In the genomic region with DNA sequence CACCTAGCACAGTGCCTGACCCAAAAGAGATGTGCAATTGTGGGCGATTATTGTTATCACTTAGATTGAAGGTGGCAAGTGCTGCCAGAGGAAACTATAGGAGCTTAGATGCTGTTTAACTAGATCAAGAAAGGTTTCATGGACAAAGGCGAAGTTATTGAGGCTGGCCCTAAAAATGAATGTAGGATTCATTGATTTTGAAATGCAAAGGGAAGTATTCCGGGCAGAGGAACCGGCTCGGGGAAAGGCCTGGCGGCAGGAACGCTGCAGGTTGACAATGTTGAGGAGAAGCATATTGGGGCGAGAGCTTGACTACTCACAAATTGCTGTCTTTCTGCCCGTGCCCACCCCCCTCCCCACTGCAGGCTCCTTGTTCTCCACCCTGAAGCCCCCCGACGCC, we compare ENCODE assay signal across 1 cellular context.
TF ChIP-seq lines count a peak whose summit lies in the region.

No MANE protein-coding gene starts in this region.

TF ChIP-seq in endothelial cell of umbilical vein, 7 proteins besides CTCF, POLR2A, EP300 and RAD21:
- TF ChIP-seq, protein P1, sequence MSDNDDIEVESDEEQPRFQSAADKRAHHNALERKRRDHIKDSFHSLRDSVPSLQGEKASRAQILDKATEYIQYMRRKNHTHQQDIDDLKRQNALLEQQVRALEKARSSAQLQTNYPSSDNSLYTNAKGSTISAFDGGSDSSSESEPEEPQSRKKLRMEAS (IDR thresholded peaks at IDR 0.05; ENCODE audit: insufficient read depth, insufficient read length), result no peak
- TF ChIP-seq EZH2 (IDR thresholded peaks at IDR 0.05; ENCODE audit: borderline replicate concordance, low read depth, low read length, severe bottlenecking), result peak; percentile 62
- TF ChIP-seq FOS (IDR thresholded peaks at IDR 0.05; ENCODE audit: borderline replicate concordance, insufficient read depth, low read length), result no peak
- TF ChIP-seq GATA2 (IDR thresholded peaks at IDR 0.05; ENCODE audit: insufficient read depth, insufficient read length, low read depth, low read length), result no peak
